17 cellular contexts compared by ENCODE assay signal in the genomic region with DNA sequence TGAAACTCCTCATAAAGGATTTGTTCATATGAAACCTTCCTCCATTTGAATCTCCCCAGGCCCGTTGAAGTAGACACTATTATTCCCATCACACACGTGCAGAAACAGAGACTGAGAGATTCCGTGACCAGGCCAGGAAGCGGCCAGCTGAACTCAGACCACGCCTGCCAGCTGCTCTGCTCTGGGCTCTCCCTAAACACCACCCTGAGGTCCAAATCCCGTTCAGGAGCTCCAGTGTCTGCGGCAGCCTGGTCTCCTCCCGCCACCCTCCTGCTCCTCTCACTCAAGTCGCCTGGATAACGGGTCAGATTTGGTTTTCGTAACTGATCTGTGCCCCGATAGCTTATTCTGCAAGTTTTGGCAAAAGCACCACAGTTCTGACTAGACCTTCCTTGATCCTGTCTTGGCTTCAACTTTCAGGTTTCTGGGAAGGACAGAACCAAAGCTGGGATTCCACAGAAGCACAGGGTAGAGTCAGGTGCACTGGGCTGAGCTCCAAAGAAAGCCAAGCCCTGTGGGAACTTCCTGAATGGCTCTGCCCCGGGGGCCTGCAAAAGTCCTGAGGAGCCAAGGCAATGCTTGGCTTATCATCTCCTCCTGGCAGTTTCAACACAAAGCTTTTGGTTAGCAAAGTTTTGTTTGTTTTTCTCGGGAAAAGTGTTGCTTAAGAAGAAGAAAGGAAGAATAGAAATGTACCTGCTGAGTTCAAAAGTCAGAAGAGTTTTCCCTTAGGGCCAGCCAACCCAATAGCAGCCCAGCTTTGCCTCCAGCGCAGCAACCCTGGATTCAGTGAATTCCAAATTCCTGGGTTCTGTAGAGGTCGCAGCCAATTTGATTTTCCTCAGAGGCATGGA. TPM values are rescaled to one million over a fixed set of nuclear protein-coding genes. Genes with fewer than 3 reads are reported as not detected.
DNase-seq lines count a peak whose midpoint lies in the region; ATAC-seq and TF ChIP-seq lines count a peak whose summit lies in the region.
"Had no signal": no experiment of that assay in that cellular context is flagged by ENCODE, and none has a peak within 500 bp of the region (broad histone marks: within the 10 kb centered on the region; RNA-seq: fewer than 3 reads in every experiment).

No MANE protein-coding gene starts in this region.

- H3K27ac Mint-ChIP-seq in GM23338, result no peak overlapping the region
- H3K27ac Mint-ChIP-seq in WTC11, result peak overlapping the region; percentile 86; the same call in 1 of the 2 replicates

- CTCF ChIA-PET in WTC11 (lab: Charles Lee), result interaction anchor here (0.6 to 1.0 kb wide), 3 partner anchors 24 to 153 kb away, joined by 3 to 4 read pairs (median 3); no protein-coding TSS in a partner anchor

- WGBS in aorta, 2 donors, result 42 to 50% methylated on average over 16 of the region's 16 CpGs

- no peaks in the 10 kb centered on the region for H3K27me3 ChIP-seq in GM23338 (ENCODE audit: insufficient read depth)
- H3K27me3 ChIP-seq in aorta (ENCODE audit: control insufficient read depth in 1 of 2, insufficient read depth in 2 of 2, low read length in 1 of 2), result no peaks in the 10 kb centered on the region
- H3K27me3 ChIP-seq: cardiac muscle cell had no signal

- no peaks in the 10 kb centered on the region for H3F3A ChIP-seq in GM23338 (replicated peaks; ENCODE audit: low read depth)

- H3K4me3 ChIP-seq in GM23338, result no peak overlapping the region
- H3K4me3 ChIP-seq in aorta (ENCODE audit: low read length in 2 of 2), result no peak overlapping the region
- H3K4me3 ChIP-seq in foreskin fibroblast (ENCODE audit: low read depth in 1 of 2, low read length in 2 of 2), result no peak overlapping the region
- H3K4me3 ChIP-seq: cardiac muscle cell had no signal

- H3K9me2 ChIP-seq in GM23338 (ENCODE audit: insufficient read depth), result no peaks in the 10 kb centered on the region

- POLR2A ChIA-PET in WTC11 (lab: Charles Lee), result no interaction called here

- DNase-seq in GM23338 (ENCODE audit: low spot score) (no peak), WTC11 (ENCODE audit: low spot score) (no peak), iPS-NIHi7 (ENCODE audit: extremely low spot score) (peak; percentile 65), renal cortical epithelial cell (ENCODE audit: low read depth) (peak; percentile 89), aorta (no peak), T-helper 1 cell (no peak), foreskin fibroblast (no peak)
- no peak for DNase-seq in central memory CD4-positive, alpha-beta T cell
- DNase-seq: activated CD8-positive, alpha-beta memory T cell treated with anti-CD3 and anti-CD28 coated beads for 24 hours; activated naive CD4-positive, alpha-beta T cell treated with Interleukin-2 at 50 U/mL for 16 hours; AML-193; EL; hypothalamus; NCI-H2081; NCI-H748 treated with DMSO at 0.1 percent for 48 hours; stimulated activated CD4-positive, alpha-beta T cell treated with anti-CD3 and anti-CD28 coated beads, Interleukin-2, amount 100 ng/mL, for 24 hours had no signal

- intact Hi-C loops in aorta (cut with DNase I), result no loop called here

- H3K9me3 ChIP-seq in aorta (ENCODE audit: control insufficient read depth, low read length), result no peaks in the 10 kb centered on the region

- no peak for TF ChIP-seq CTCF in GM23338 (conservative IDR thresholded peaks at IDR 0.05; ENCODE audit: low read depth in 2 of 2)
- no peak for TF ChIP-seq CTCF in WTC11 (IDR thresholded peaks at IDR 0.05)
- TF ChIP-seq CTCF in foreskin fibroblast (IDR thresholded peaks at IDR 0.05; ENCODE audit: low read depth, low read length), result no peak

- no peak overlapping the region; the same call in 1 of the 2 replicates for H2AFZ ChIP-seq in GM23338

- H3K36me3 Mint-ChIP-seq in GM23338 (ENCODE audit: low read depth) (no peaks in the 10 kb centered on the region), WTC11 (no peaks in the 10 kb centered on the region)

- peaks cover 5% of the 10 kb centered on the region; the same call in 1 of the 3 replicates for H3K9me3 Mint-ChIP-seq in GM23338
- peaks cover 11% of the 10 kb centered on the region for H3K9me3 Mint-ChIP-seq in WTC11

- H3K27me3 Mint-ChIP-seq in GM23338 (ENCODE audit: insufficient read depth, low read depth, poor library complexity) (peaks cover 5% of the 10 kb centered on the region), WTC11 (ENCODE audit: low read depth) (peaks cover 3% of the 10 kb centered on the region; the same call in 1 of the 2 replicates)

- ATAC-seq in GM23338 (peak; percentile 86), WTC11 (peak; percentile 84), aorta (ENCODE audit: low FRiP score) (no peak)

- H3K4me1 ChIP-seq in GM23338 (ENCODE audit: insufficient read depth), result no peaks in the 10 kb centered on the region
- H3K4me1 ChIP-seq in aorta (ENCODE audit: control insufficient read depth in 1 of 2, insufficient read depth in 2 of 2, low read length in 2 of 2), result no peaks in the 10 kb centered on the region

- H4K20me1 ChIP-seq in GM23338 (replicated peaks; ENCODE audit: insufficient read depth), result no peaks in the 10 kb centered on the region

- no peak overlapping the region for H3K4me2 ChIP-seq in GM23338

- peaks cover 11% of the 10 kb centered on the region for H3K4me1 Mint-ChIP-seq in GM23338
- H3K4me1 Mint-ChIP-seq in WTC11, result peaks cover 18% of the 10 kb centered on the region

- H3K4me3 Mint-ChIP-seq in GM23338 (no peak overlapping the region), WTC11 (no peak overlapping the region)

- H3K79me2 ChIP-seq in GM23338 (replicated peaks; ENCODE audit: insufficient read depth), result no peaks in the 10 kb centered on the region

- no peaks in the 10 kb centered on the region for H3K36me3 ChIP-seq in GM23338 (ENCODE audit: insufficient read depth)
- H3K36me3 ChIP-seq in aorta (ENCODE audit: control insufficient read depth in 1 of 2, insufficient read depth in 2 of 2, low read length in 1 of 2), result no peaks in the 10 kb centered on the region
- H3K36me3 ChIP-seq: cardiac muscle cell had no signal

- H3K27ac ChIP-seq in GM23338 (ENCODE audit: low read depth) (no peak overlapping the region), aorta (ENCODE audit: low read depth in 1 of 2, low read length in 2 of 2) (no peak overlapping the region)
- H3K27ac ChIP-seq: cardiac muscle cell had no signal

TF ChIP-seq in GM23338, 12 proteins besides CTCF, POLR2A, EP300 and RAD21:
- no peak for TF ChIP-seq EZH2phosphoT487 (IDR thresholded peaks at IDR 0.05; ENCODE audit: unreplicated experiment)
TF ChIP-seq in GM23338: peak in this region for 0.

TF ChIP-seq in WTC11, 78 proteins besides CTCF, POLR2A, EP300 and RAD21:
- no peak for TF ChIP-seq OVOL2 (CRISPR knock-in tag; IDR thresholded peaks at IDR 0.05; ENCODE audit: borderline replicate concordance)
- TF ChIP-seq NFATC4 (CRISPR knock-in tag; IDR thresholded peaks at IDR 0.05), result no peak

RNA-seq across cellular contexts. Expression of gene SNRPA1, which starts 53.8 kb away (rescaled TPM):
- 128 and 170 TPM in 2 replicates for total RNA-seq in GM23338 (2014; rRNA removed; shearing (Covaris generic))
- polyA plus RNA-seq in GM23338 (2016; fragmentation: Nextera tagmentation; extraction: Ambion mirVana), result 313 and 361 TPM in 2 replicates
- 144 to 170 TPM (median 151 TPM) in 3 replicates for total RNA-seq in WTC11 (2021)
- total RNA-seq in renal cortical epithelial cell, result 12.7 and 23.2 TPM in 2 replicates
- 10 to 100 TPM; 46.4 to 49.2 TPM for total RNA-seq in aorta
- 10 to 100 TPM; 37.6 to 54.1 TPM for polyA plus RNA-seq in aorta

Comparison
In these comparisons a context has a peak if more than half of its experiments do, and no peak if none do; other contexts are left out.
1. DNase-seq: peak in iPS-NIHi7 (single experiment) and renal cortical epithelial cell (single experiment); none in GM23338 (single experiment), WTC11 (single experiment), central memory CD4-positive, alpha-beta T cell (single experiment), aorta (0 of 2), T-helper 1 cell (0 of 5) and foreskin fibroblast (0 of 2).